ENCODE assay signal across 8 cellular contexts in genomic region chr20:50285376-50286173, GRCh38.
DNase-seq lines count a peak whose midpoint lies in the region; ATAC-seq and TF ChIP-seq lines count a peak whose summit lies in the region.

No MANE protein-coding gene starts in this region.

- no peaks in the 10 kb centered on the region for H3K36me3 ChIP-seq in lung (ENCODE audit: control insufficient read depth in 2 of 2, insufficient read depth in 2 of 2, low read length in 2 of 2)

- TF ChIP-seq CTCF in lung (IDR thresholded peaks at IDR 0.05; ENCODE audit: control extremely low read depth, extremely low read depth) = no peak

- H3K4me3 ChIP-seq in lung = no peak overlapping the region

- no peaks in the 10 kb centered on the region for H3K27me3 ChIP-seq in lung (ENCODE audit: control insufficient read depth, insufficient read depth)

- no peaks in the 10 kb centered on the region for H3K9me3 ChIP-seq in lung (ENCODE audit: control insufficient read depth in 2 of 2, insufficient read depth in 1 of 2, low read length in 1 of 2)

- ATAC-seq in HG02610 (IDR thresholded peaks at IDR 0.05; ENCODE audit: unreplicated experiment) (peak; percentile 66), lung (ENCODE audit: insufficient read depth, low FRiP score) (no peak), HG03097 (IDR thresholded peaks at IDR 0.05; ENCODE audit: low FRiP score, unreplicated experiment) (no peak), GM19397 (IDR thresholded peaks at IDR 0.05; ENCODE audit: unreplicated experiment) (no peak)

- DNase-seq in ELR (ENCODE audit: low read depth) = peak; percentile 91
- peak; percentile 17 for DNase-seq in amniotic stem cell (lab: John Stamatoyannopoulos, UW)
- no peak for DNase-seq in lung (ENCODE audit: low spot score)
- DNase-seq in NCI-H2081 (lab: John Stamatoyannopoulos, UW) = no peak
- DNase-seq in GDM1 (lab: John Stamatoyannopoulos, UW) = no peak

- WGBS in lung, 2 donors = 62 to 63% methylated on average over 21 of the region's 21 CpGs

- peak overlapping the region; percentile 21 to 80 for H3K27ac ChIP-seq in lung (ENCODE audit: low read depth in 1 of 2, low read length in 1 of 2)

- H3K4me1 ChIP-seq in lung (ENCODE audit: control insufficient read depth in 2 of 2, insufficient read depth in 2 of 2, low read length in 2 of 2) = peaks cover 0 to 7% of the 10 kb centered on the region in 2 donors

Comparison
In these comparisons a context has a peak if more than half of its experiments do, and no peak if none do; other contexts are left out.
1. DNase-seq: peak in ELR (single experiment) and amniotic stem cell (single experiment); none in lung (single experiment), NCI-H2081 (0 of 2) and GDM1 (single experiment).